Comparison of ENCODE assay signal across 8 cellular contexts in genomic region chr4:78058591-78059523, GRCh38. TPM values are rescaled to one million over a fixed set of nuclear protein-coding genes. Genes with fewer than 3 reads are reported as not detected.
A peak's percentile ranks its signal among the peaks of the same experiment; 100 is the strongest.
DNase-seq lines count a peak whose midpoint lies in the region; ATAC-seq and TF ChIP-seq lines count a peak whose summit lies in the region.

No MANE protein-coding gene starts in this region.

- ATAC-seq in omental fat pad (ENCODE audit: low FRiP score) (peak; percentile 19), HG03469 (IDR thresholded peaks at IDR 0.05; ENCODE audit: unreplicated experiment) (no peak), HG02973 (IDR thresholded peaks at IDR 0.05; ENCODE audit: unreplicated experiment) (no peak)

- DNase-seq in DMS 273 (lab: John Stamatoyannopoulos, UW; ENCODE audit: unreplicated experiment) = peak; percentile 73
- no peak for DNase-seq in DMS 273 treated with DMSO at 0.1 percent for 48 hours (lab: John Stamatoyannopoulos, UW)
- DNase-seq in NCI-H1092 (lab: John Stamatoyannopoulos, UW) = peak; percentile 30
- peak; percentile 28 to 33 for DNase-seq in activated T-cell treated with anti-CD3 and anti-CD28 coated beads, Interleukin-2, amount 50 U/mL, for 48 hours
- peak; percentile 60 for DNase-seq in glomerular visceral epithelial cell (ENCODE audit: extremely low spot score)
- DNase-seq in omental fat pad (ENCODE audit: low spot score) = no peak

- TF ChIP-seq CTCF in omental fat pad (IDR thresholded peaks at IDR 0.05) = no peak

RNA-seq across cellular contexts. Expression of gene FRAS1, which starts 1.7 kb away (rescaled TPM):
- 10 to 100 TPM in 2 of 4 donors, 1 to 10 TPM in 1, under 1 TPM in 1; 0.47 to 40.5 (median 7.7) TPM for total RNA-seq in omental fat pad

Comparison
In these comparisons a context has a peak if more than half of its experiments do, and no peak if none do; other contexts are left out.
1. DNase-seq: peak in DMS 273 (single experiment), NCI-H1092 (single experiment), activated T-cell treated with anti-CD3 and anti-CD28 coated beads, Interleukin-2, amount 50 U/mL, for 48 hours (2 of 2) and glomerular visceral epithelial cell (single experiment); none in DMS 273 treated with DMSO at 0.1 percent for 48 hours (single experiment) and omental fat pad (single experiment).